1 cellular context compared by ENCODE assay signal in the genomic region with DNA sequence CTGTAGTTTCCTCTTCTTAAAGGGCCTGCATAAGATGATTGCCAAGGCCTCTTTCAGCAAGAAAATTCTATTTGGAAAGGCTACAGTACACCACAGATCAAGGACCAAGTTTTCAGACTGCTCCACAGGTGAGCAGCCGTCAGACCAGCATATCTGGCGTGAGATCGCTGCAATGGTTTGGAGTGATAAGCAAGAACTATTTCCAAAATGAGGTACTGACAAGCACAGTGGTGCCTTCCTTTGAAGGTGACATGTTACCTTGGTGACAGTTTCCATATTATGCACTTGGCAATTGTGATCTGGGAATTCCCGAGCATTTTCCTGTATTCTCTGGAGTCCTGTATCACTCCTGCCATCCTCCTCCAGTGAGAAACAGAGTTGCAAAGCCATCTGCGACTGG.
TF ChIP-seq lines count a peak whose summit lies in the region.

No MANE protein-coding gene starts in this region.

TF ChIP-seq in SK-N-SH treated with all-trans-retinoic acid at 6 μM for 48 hours, 23 proteins besides CTCF, POLR2A, EP300 and RAD21:
- TF ChIP-seq, protein P1, sequence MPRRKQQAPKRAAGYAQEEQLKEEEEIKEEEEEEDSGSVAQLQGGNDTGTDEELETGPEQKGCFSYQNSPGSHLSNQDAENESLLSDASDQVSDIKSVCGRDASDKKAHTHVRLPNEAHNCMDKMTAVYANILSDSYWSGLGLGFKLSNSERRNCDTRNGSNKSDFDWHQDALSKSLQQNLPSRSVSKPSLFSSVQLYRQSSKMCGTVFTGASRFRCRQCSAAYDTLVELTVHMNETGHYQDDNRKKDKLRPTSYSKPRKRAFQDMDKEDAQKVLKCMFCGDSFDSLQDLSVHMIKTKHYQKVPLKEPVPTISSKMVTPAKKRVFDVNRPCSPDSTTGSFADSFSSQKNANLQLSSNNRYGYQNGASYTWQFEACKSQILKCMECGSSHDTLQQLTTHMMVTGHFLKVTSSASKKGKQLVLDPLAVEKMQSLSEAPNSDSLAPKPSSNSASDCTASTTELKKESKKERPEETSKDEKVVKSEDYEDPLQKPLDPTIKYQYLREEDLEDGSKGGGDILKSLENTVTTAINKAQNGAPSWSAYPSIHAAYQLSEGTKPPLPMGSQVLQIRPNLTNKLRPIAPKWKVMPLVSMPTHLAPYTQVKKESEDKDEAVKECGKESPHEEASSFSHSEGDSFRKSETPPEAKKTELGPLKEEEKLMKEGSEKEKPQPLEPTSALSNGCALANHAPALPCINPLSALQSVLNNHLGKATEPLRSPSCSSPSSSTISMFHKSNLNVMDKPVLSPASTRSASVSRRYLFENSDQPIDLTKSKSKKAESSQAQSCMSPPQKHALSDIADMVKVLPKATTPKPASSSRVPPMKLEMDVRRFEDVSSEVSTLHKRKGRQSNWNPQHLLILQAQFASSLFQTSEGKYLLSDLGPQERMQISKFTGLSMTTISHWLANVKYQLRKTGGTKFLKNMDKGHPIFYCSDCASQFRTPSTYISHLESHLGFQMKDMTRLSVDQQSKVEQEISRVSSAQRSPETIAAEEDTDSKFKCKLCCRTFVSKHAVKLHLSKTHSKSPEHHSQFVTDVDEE (CRISPR knock-in tag; IDR thresholded peaks at IDR 0.05), result no peak
- no peak for TF ChIP-seq RARB (CRISPR knock-in tag; IDR thresholded peaks at IDR 0.05)
- no peak for TF ChIP-seq ESRRG (CRISPR knock-in tag; IDR thresholded peaks at IDR 0.05)
- TF ChIP-seq, protein P2, sequence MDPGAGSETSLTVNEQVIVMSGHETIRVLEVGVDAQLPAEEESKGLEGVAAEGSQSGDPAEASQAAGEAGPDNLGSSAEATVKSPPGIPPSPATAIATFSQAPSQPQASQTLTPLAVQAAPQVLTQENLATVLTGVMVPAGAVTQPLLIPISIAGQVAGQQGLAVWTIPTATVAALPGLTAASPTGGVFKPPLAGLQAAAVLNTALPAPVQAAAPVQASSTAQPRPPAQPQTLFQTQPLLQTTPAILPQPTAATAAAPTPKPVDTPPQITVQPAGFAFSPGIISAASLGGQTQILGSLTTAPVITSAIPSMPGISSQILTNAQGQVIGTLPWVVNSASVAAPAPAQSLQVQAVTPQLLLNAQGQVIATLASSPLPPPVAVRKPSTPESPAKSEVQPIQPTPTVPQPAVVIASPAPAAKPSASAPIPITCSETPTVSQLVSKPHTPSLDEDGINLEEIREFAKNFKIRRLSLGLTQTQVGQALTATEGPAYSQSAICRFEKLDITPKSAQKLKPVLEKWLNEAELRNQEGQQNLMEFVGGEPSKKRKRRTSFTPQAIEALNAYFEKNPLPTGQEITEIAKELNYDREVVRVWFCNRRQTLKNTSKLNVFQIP (CRISPR knock-in tag; IDR thresholded peaks at IDR 0.05; ENCODE audit: borderline replicate concordance, low read depth), result no peak
- no peak for TF ChIP-seq ZNF70 (CRISPR knock-in tag; IDR thresholded peaks at IDR 0.05)
